In the genomic region with DNA sequence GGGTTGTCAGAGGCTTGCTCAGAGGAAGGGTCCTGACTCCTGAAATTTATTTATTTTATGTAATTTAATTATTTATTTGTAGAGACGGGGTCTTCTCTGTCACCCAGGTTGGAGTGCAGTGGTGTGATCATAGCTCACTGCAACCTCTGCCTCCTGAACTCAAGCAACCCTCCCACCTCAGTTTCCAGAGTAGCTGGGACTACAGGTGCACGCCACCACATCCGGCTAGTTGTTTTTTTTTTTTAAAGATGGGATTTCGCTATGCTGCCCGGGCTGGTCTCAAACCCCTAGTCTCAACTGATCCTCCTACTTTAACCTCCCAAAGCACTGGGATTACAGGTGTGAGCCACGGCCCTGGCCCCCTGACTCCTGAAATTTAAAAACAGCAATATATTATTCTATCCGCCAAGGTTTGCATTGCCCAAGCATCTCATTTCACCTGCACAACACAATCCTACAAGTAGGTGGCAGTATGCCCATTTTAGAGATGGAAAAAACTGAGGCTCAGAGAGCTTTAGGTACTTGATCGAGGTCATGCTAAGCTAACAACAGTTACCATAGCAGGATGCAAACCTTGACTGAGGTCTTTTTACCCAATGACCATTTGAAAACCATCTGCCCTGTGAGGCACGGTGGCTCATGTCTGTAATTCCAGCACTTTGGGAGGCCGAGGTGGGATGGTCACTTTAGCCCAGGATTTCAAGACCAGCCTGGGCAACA, we compare ENCODE assay signal across 9 cellular contexts. TPM values are rescaled to one million over a fixed set of nuclear protein-coding genes. Genes with fewer than 3 reads are reported as not detected.
DNase-seq lines count a peak whose midpoint lies in the region; ATAC-seq and TF ChIP-seq lines count a peak whose summit lies in the region.
"Had no signal": no experiment of that assay in that cellular context is flagged by ENCODE, and none has a peak within 500 bp of the region (broad histone marks: within the 10 kb centered on the region; RNA-seq: fewer than 3 reads in every experiment).

No MANE protein-coding gene starts in this region.

- peaks cover under 1% of the 10 kb centered on the region for H4K20me1 ChIP-seq in DOHH2 (ENCODE audit: control insufficient read depth, insufficient read depth, low read depth, low read length)

- peaks cover 9% of the 10 kb centered on the region for H3K36me3 Mint-ChIP-seq in IgD-negative memory B cell
- H3K36me3 Mint-ChIP-seq: natural killer cell treated with Interleukin-12 subunit alpha and Interleukin-12 subunit beta and Interleukin-15 and Interleukin-18, amount 100 ng/mL, for 72 hours had no signal

- no peak overlapping the region for H3K4me2 ChIP-seq in DOHH2 (ENCODE audit: low read length)

- H3K27ac Mint-ChIP-seq in IgD-negative memory B cell, result peak overlapping the region in 2 of 3 donors; percentile 56 to 83

- H3K9me2 ChIP-seq in DOHH2 (replicated peaks; ENCODE audit: control insufficient read depth, low read length), result no peaks in the 10 kb centered on the region

- H3K27me3 ChIP-seq in DOHH2 (ENCODE audit: control insufficient read depth, low read length), result no peaks in the 10 kb centered on the region
- H3K27me3 ChIP-seq in aorta (ENCODE audit: control insufficient read depth in 1 of 2, insufficient read depth in 2 of 2, low read length in 1 of 2), result no peaks in the 10 kb centered on the region
- no peaks in the 10 kb centered on the region for H3K27me3 ChIP-seq in stomach

- WGBS in aorta, 2 donors, result 76% methylated on average over 10 of the region's 10 CpGs
- WGBS in stomach, 5 donors, result 75 to 83% (median 76%) methylated on average over 10 of the region's 10 CpGs

- H3F3A ChIP-seq in DOHH2 (ENCODE audit: control insufficient read depth, insufficient read depth), result peaks cover 4% of the 10 kb centered on the region; the same call in 1 of the 2 replicates

- no peaks in the 10 kb centered on the region for H3K9me3 Mint-ChIP-seq in IgD-negative memory B cell
- H3K9me3 Mint-ChIP-seq: natural killer cell treated with Interleukin-12 subunit alpha and Interleukin-12 subunit beta and Interleukin-15 and Interleukin-18, amount 100 ng/mL, for 72 hours had no signal

- H3K4me1 ChIP-seq in DOHH2 (ENCODE audit: control insufficient read depth, low read length) (peaks cover 14% of the 10 kb centered on the region), aorta (ENCODE audit: control insufficient read depth in 1 of 2, insufficient read depth in 2 of 2, low read length in 2 of 2) (no peaks in the 10 kb centered on the region), stomach (peaks cover 0 to 25% (median 3%) of the 10 kb centered on the region in 4 donors)

- H3K9me3 ChIP-seq in DOHH2 (ENCODE audit: control insufficient read depth, insufficient read depth, low read length), result no peaks in the 10 kb centered on the region
- no peaks in the 10 kb centered on the region for H3K9me3 ChIP-seq in aorta (ENCODE audit: control insufficient read depth, low read length)
- no peaks in the 10 kb centered on the region for H3K9me3 ChIP-seq in stomach

- TF ChIP-seq CTCF in DOHH2 (IDR thresholded peaks at IDR 0.05; ENCODE audit: low read depth, low read length, poor library complexity, severe bottlenecking) (peak; percentile 57), VCaP (conservative IDR thresholded peaks at IDR 0.05) (peak; percentile 40), stomach (IDR thresholded peaks at IDR 0.05) (peak in 1 of 7 experiments; percentile 16)

- peaks cover 86% of the 10 kb centered on the region for H3K36me3 ChIP-seq in DOHH2 (ENCODE audit: control insufficient read depth, low read length)
- H3K36me3 ChIP-seq in aorta (ENCODE audit: control insufficient read depth in 1 of 2, insufficient read depth in 2 of 2, low read length in 1 of 2), result no peaks in the 10 kb centered on the region
- H3K36me3 ChIP-seq in stomach, result no peaks in the 10 kb centered on the region

- H3K4me3 ChIP-seq in DOHH2 (ENCODE audit: low read length) (no peak overlapping the region), aorta (ENCODE audit: low read length in 2 of 2) (no peak overlapping the region), stomach (no peak overlapping the region)

- H3K27me3 Mint-ChIP-seq in IgD-negative memory B cell, result no peaks in the 10 kb centered on the region
- H3K27me3 Mint-ChIP-seq: natural killer cell treated with Interleukin-12 subunit alpha and Interleukin-12 subunit beta and Interleukin-15 and Interleukin-18, amount 100 ng/mL, for 72 hours had no signal

- DNase-seq in glomerular visceral epithelial cell (ENCODE audit: extremely low spot score), result peak; percentile 53
- DNase-seq in aorta, result peak; percentile 7 to 23
- DNase-seq in stomach, result no peak
- DNase-seq in activated CD8-positive, alpha-beta memory T cell treated with anti-CD3 and anti-CD28 coated beads, Interleukin-2, amount 50 U/mL, for 48 hours, result no peak
- DNase-seq in hypothalamus (lab: John Stamatoyannopoulos, UW), result no peak

- no peak overlapping the region for H3K4me3 Mint-ChIP-seq in IgD-negative memory B cell
- H3K4me3 Mint-ChIP-seq: natural killer cell treated with Interleukin-12 subunit alpha and Interleukin-12 subunit beta and Interleukin-15 and Interleukin-18, amount 100 ng/mL, for 72 hours had no signal

- H3K27ac ChIP-seq in DOHH2 (ENCODE audit: low read depth, low read length) (peak overlapping the region; percentile 21; the same call in 1 of the 2 replicates), VCaP (no peak overlapping the region), aorta (ENCODE audit: low read depth in 1 of 2, low read length in 2 of 2) (no peak overlapping the region), stomach (peak overlapping the region in 1 of 5 donors; percentile 66)

- TF ChIP-seq POLR2A in stomach (IDR thresholded peaks at IDR 0.05), result no peak

- peaks cover 6 to 29% (median 19%) of the 10 kb centered on the region in 3 donors for H3K4me1 Mint-ChIP-seq in IgD-negative memory B cell

- peaks cover 65% of the 10 kb centered on the region for H3K79me2 ChIP-seq in DOHH2 (ENCODE audit: control insufficient read depth, low read length)

- intact Hi-C loops in aorta (cut with DNase I), result loop anchor here in 1 of 2 donors (10.0 kb wide), 1 partner anchor 438 kb away; no protein-coding TSS in a partner anchor
- intact Hi-C loops in stomach (cut with DNase I; ENCODE audit: low total_unique reads), result no loop called here

- no peak for ATAC-seq in aorta (ENCODE audit: low FRiP score)

- TF ChIP-seq EP300 in stomach (IDR thresholded peaks at IDR 0.05), result no peak

RNA-seq across cellular contexts. Expression of a gene that starts 18.1 kb away (rescaled TPM):
- polyA plus RNA-seq in IgD-negative memory B cell (12.6 TPM), aorta (10 to 100 TPM in 1 of 2 donors, 1 to 10 TPM in 1; 8.3 to 10.6 TPM), stomach (10 to 100 TPM; 12.6 to 19.3 (median 14.8) TPM)
- total RNA-seq in aorta (10 to 100 TPM; 21.9 to 23.1 TPM), stomach (10 to 100 TPM; 26.8 to 56.2 (median 37.1) TPM)

Comparison
In these comparisons a context has a peak if more than half of its experiments do, and no peak if none do; other contexts are left out.
1. DNase-seq: peak in glomerular visceral epithelial cell (single experiment) and aorta (2 of 2); none in stomach (single experiment), activated CD8-positive, alpha-beta memory T cell treated with anti-CD3 and anti-CD28 coated beads, Interleukin-2, amount 50 U/mL, for 48 hours (single experiment) and hypothalamus (0 of 51).